Comparison of ENCODE assay signal across 14 cellular contexts in the genomic region with DNA sequence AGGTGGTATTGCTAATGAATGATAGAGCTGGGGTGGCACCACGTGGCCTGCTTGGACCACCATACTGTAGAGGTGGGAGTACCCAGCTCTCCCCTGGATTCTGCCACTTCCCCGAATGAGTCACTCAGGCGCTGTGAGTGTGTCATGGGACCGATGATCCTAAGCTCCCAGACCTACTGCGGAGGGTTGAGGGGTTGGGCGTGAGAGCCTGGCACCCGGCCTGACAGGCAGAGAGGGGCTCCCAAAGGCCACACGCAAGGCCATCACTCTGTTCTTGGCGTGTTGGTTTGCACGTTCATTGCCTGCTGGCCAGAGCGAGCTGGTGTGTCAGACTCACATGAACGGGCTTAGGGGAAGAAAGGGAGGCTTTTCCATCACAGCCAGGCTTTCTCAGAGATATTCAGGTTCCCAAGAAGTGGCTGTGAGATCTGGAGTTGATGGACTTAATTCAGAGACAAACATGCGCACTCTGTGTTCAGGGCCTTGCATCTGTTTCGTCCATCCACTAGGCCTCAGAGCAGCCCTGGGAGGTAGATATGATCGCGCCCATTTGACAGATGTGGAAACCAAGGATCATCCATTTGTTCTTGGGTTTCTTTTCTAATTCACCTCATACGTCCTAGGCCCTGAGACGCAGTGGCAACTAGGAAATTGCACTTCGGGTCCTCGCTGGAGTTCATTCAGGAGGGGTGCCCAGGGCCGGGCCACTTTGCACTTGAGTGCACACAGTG. TPM values are rescaled to one million over a fixed set of nuclear protein-coding genes. Genes with fewer than 3 reads are reported as not detected.
DNase-seq lines count a peak whose midpoint lies in the region; TF ChIP-seq lines count a peak whose summit lies in the region.
"Had no signal": no experiment of that assay in that cellular context is flagged by ENCODE, and none has a peak within 500 bp of the region (broad histone marks: within the 10 kb centered on the region; RNA-seq: fewer than 3 reads in every experiment).

No MANE protein-coding gene starts in this region.

- intact Hi-C loops in colonic mucosa (cut with DNase I) = no loop called here

- no peaks in the 10 kb centered on the region for H3K36me3 ChIP-seq in colonic mucosa
- H3K36me3 ChIP-seq: BE2C had no signal

- no peaks in the 10 kb centered on the region for H3K9me3 ChIP-seq in colonic mucosa
- H3K9me3 ChIP-seq: BE2C had no signal

- H3K27ac Mint-ChIP-seq in osteocyte (ENCODE audit: unreplicated experiment) = peak overlapping the region; percentile 50

- H3K9me3 Mint-ChIP-seq in osteocyte (ENCODE audit: unreplicated experiment) = no peaks in the 10 kb centered on the region
- H3K9me3 Mint-ChIP-seq: activated B cell treated with CpG ODN at 0.5 μM for 24 hours had no signal

- H3K9ac ChIP-seq in colonic mucosa (ENCODE audit: low read depth in 2 of 2, low read length in 2 of 2) = no peak overlapping the region

- no peaks in the 10 kb centered on the region for H3K27me3 Mint-ChIP-seq in osteocyte (ENCODE audit: unreplicated experiment)
- H3K27me3 Mint-ChIP-seq: activated B cell treated with CpG ODN at 0.5 μM for 24 hours had no signal

- peaks cover 49% of the 10 kb centered on the region for H3K4me1 Mint-ChIP-seq in osteocyte (ENCODE audit: unreplicated experiment)

- DNase-seq in AG10803 (ENCODE audit: low read depth) = peak; percentile 45
- peak; percentile 28 for DNase-seq in MV-4-11 (lab: John Stamatoyannopoulos, UW)
- DNase-seq in epithelial cell of esophagus (ENCODE audit: low read depth) = peak; percentile 32
- DNase-seq in osteocyte (ENCODE audit: extremely low spot score, unreplicated experiment) = no peak
- DNase-seq in colonic mucosa = no peak
- DNase-seq in NCI-H345 treated with DMSO at 0.1 percent for 48 hours (lab: John Stamatoyannopoulos, UW; ENCODE audit: unreplicated experiment) = no peak
- DNase-seq in globus pallidus (ENCODE audit: low spot score) = no peak
- DNase-seq in NCI-H146 treated with DMSO at 0.1 percent for 48 hours (lab: John Stamatoyannopoulos, UW; ENCODE audit: unreplicated experiment) = no peak
- DNase-seq: activated B cell treated with CpG ODN at 0.5 μM for 24 hours; BE2C; effector CD8-positive, alpha-beta T cell; GF-D8; hippocampal formation; NCI-H2171 had no signal

- TF ChIP-seq CTCF in AG10803 (conservative IDR thresholded peaks at IDR 0.05; ENCODE audit: low read length) (no peak), epithelial cell of esophagus (IDR thresholded peaks at IDR 0.05; ENCODE audit: insufficient read depth, low read depth, low read length, missing control alignments) (no peak), osteocyte (IDR thresholded peaks at IDR 0.05) (no peak), colonic mucosa (IDR thresholded peaks at IDR 0.05) (no peak)

- no peaks in the 10 kb centered on the region for H3K4me1 ChIP-seq in colonic mucosa
- H3K4me1 ChIP-seq: BE2C had no signal

- peaks cover 4% of the 10 kb centered on the region for H3K36me3 Mint-ChIP-seq in osteocyte (ENCODE audit: unreplicated experiment)

- H3K27ac ChIP-seq in colonic mucosa = no peak overlapping the region

- H3K4me3 ChIP-seq in AG10803 (ENCODE audit: low read length) = no peak overlapping the region
- H3K4me3 ChIP-seq in epithelial cell of esophagus (ENCODE audit: low read length) = no peak overlapping the region
- no peak overlapping the region for H3K4me3 ChIP-seq in colonic mucosa

- H3K4me3 Mint-ChIP-seq in osteocyte (ENCODE audit: unreplicated experiment) = no peak overlapping the region
- H3K4me3 Mint-ChIP-seq: activated B cell treated with CpG ODN at 0.5 μM for 24 hours had no signal

- no peaks in the 10 kb centered on the region for H3K27me3 ChIP-seq in colonic mucosa
- H3K27me3 ChIP-seq: BE2C had no signal

RNA-seq across cellular contexts. Expression of a gene that starts 41.4 kb away (rescaled TPM):
- total RNA-seq in osteocyte = 29.8 and 38.0 TPM in 2 replicates
- 100 to 1,000 TPM in 1 of 2 donors, 10 to 100 TPM in 1; 83.4 to 107 TPM for total RNA-seq in colonic mucosa

Comparison
In these comparisons a context has a peak if more than half of its experiments do, and no peak if none do; other contexts are left out.
1. DNase-seq: peak in AG10803 (single experiment), MV-4-11 (single experiment) and epithelial cell of esophagus (single experiment); none in osteocyte (single experiment), colonic mucosa (single experiment), NCI-H345 treated with DMSO at 0.1 percent for 48 hours (single experiment), globus pallidus (single experiment) and NCI-H146 treated with DMSO at 0.1 percent for 48 hours (single experiment).